Comparison of ENCODE assay signal across 9 cellular contexts in genomic region chr10:32938554-32939061, GRCh38. TPM values are rescaled to one million over a fixed set of nuclear protein-coding genes. Genes with fewer than 3 reads are reported as not detected.
DNase-seq lines count a peak whose midpoint lies in the region; ATAC-seq, FAIRE-seq and TF ChIP-seq lines count a peak whose summit lies in the region.
"Had no signal": no experiment of that assay in that cellular context is flagged by ENCODE, and none has a peak within 500 bp of the region (broad histone marks: within the 10 kb centered on the region; RNA-seq: fewer than 3 reads in every experiment).

No MANE protein-coding gene starts in this region.

- peaks cover 100% of the 10 kb centered on the region for H3K79me2 ChIP-seq in keratinocyte (ENCODE audit: control insufficient read depth, insufficient read depth, low read length)

- H3K27ac ChIP-seq in keratinocyte (ENCODE audit: control insufficient read depth, insufficient read depth, low read length), result peak overlapping the region; percentile 36
- H3K27ac ChIP-seq: C4-2B had no signal

- H3K4me1 Mint-ChIP-seq in stimulated activated effector memory CD8-positive, alpha-beta T cell treated with anti-CD3 and anti-CD28 coated beads, Interleukin-12 subunit alpha, Interleukin-12 subunit beta, amount 100 ng/mL, for 72 hours, result peaks cover 62% of the 10 kb centered on the region

- TF ChIP-seq CTCF in keratinocyte (optimal IDR thresholded peaks at IDR 0.05 in 1 of 3, IDR thresholded peaks at IDR 0.05 in 1 of 3, conservative IDR thresholded peaks at IDR 0.05 in 1 of 3; ENCODE audit: extremely low read depth in 1 of 3, insufficient read depth in 2 of 3, low read length in 3 of 3), result no peak

- H3K4me3 ChIP-seq in keratinocyte (ENCODE audit: control insufficient read depth in 2 of 3, extremely low read depth in 1 of 3, insufficient read depth in 2 of 3, low read depth in 1 of 3, low read length in 3 of 3), result peak overlapping the region in 1 of 3 experiments; percentile 20

- H3K9me3 Mint-ChIP-seq in stimulated activated effector memory CD8-positive, alpha-beta T cell treated with anti-CD3 and anti-CD28 coated beads, Interleukin-12 subunit alpha, Interleukin-12 subunit beta, amount 100 ng/mL, for 72 hours, result no peaks in the 10 kb centered on the region

- H3K36me3 Mint-ChIP-seq in stimulated activated effector memory CD8-positive, alpha-beta T cell treated with anti-CD3 and anti-CD28 coated beads, Interleukin-12 subunit alpha, Interleukin-12 subunit beta, amount 100 ng/mL, for 72 hours, result peaks cover 19% of the 10 kb centered on the region

- peak overlapping the region; percentile 43 for H3K9ac ChIP-seq in keratinocyte (ENCODE audit: control insufficient read depth, extremely low read depth, insufficient read depth, low read length)

- H3K4me3 Mint-ChIP-seq in stimulated activated effector memory CD8-positive, alpha-beta T cell treated with anti-CD3 and anti-CD28 coated beads, Interleukin-12 subunit alpha, Interleukin-12 subunit beta, amount 100 ng/mL, for 72 hours, result peak overlapping the region; percentile 51

- dilution Hi-C loops in keratinocyte (cut with MboI; ENCODE audit: extremely low pct_ligation_motif_present, low sequenced_read_pairs), result no loop called here

- FAIRE-seq in keratinocyte (lab: Jason Lieb, UNC), result no peak

- H3K27me3 ChIP-seq in keratinocyte (ENCODE audit: control insufficient read depth, extremely low read depth, insufficient read depth, low read length), result no peaks in the 10 kb centered on the region

- DNase-seq in NCI-H2196 (lab: John Stamatoyannopoulos, UW; ENCODE audit: unreplicated experiment) (peak; percentile 12), NCI-H2196 treated with DMSO at 0.1 percent for 48 hours (lab: John Stamatoyannopoulos, UW; ENCODE audit: unreplicated experiment) (no peak), anterior cingulate cortex (lab: John Stamatoyannopoulos, UW) (peak in 37 of 58 donors; percentile 5 to 70 (median 33)), keratinocyte (ENCODE audit: low read depth, low spot score) (no peak), AG08396 (ENCODE audit: low spot score) (no peak), HK-2 (ENCODE audit: unreplicated experiment) (no peak)
- no peak for DNase-seq in stimulated activated effector memory CD8-positive, alpha-beta T cell treated with anti-CD3 and anti-CD28 coated beads, Interleukin-12 subunit alpha, Interleukin-12 subunit beta, amount 100 ng/mL, for 72 hours (ENCODE audit: low spot score in 2 of 2)

- H3K4me2 ChIP-seq in keratinocyte (ENCODE audit: control insufficient read depth, extremely low read depth, insufficient read depth, low read depth, low read length), result peak overlapping the region; percentile 67

- peaks cover 15% of the 10 kb centered on the region for H3K9me1 ChIP-seq in keratinocyte (ENCODE audit: control insufficient read depth, extremely low read depth, insufficient read depth, low read length)

- no peak overlapping the region for H2AFZ ChIP-seq in keratinocyte (ENCODE audit: control insufficient read depth, low read length)

- H3K4me1 ChIP-seq in keratinocyte (ENCODE audit: control insufficient read depth, extremely low read depth, insufficient read depth, low read length), result peaks cover 60% of the 10 kb centered on the region

- no peaks in the 10 kb centered on the region for H3K9me3 ChIP-seq in keratinocyte (ENCODE audit: control insufficient read depth, low read depth, low read length)

- H3K27ac Mint-ChIP-seq in stimulated activated effector memory CD8-positive, alpha-beta T cell treated with anti-CD3 and anti-CD28 coated beads, Interleukin-12 subunit alpha, Interleukin-12 subunit beta, amount 100 ng/mL, for 72 hours, result peak overlapping the region; percentile 17

- ATAC-seq in stimulated activated effector memory CD8-positive, alpha-beta T cell treated with anti-CD3 and anti-CD28 coated beads, Interleukin-12 subunit alpha, Interleukin-12 subunit beta, amount 100 ng/mL, for 72 hours, result no peak
- no peak for ATAC-seq in HG02884 (IDR thresholded peaks at IDR 0.05; ENCODE audit: unreplicated experiment)

- peaks cover 8 to 42% of the 10 kb centered on the region in 2 experiments for H3K36me3 ChIP-seq in keratinocyte (ENCODE audit: control insufficient read depth in 2 of 2, extremely low read depth in 1 of 2, insufficient read depth in 2 of 2, low read length in 2 of 2)

- peaks cover 77% of the 10 kb centered on the region for H4K20me1 ChIP-seq in keratinocyte (ENCODE audit: control insufficient read depth, extremely low read depth, insufficient read depth, low read length)

RNA-seq across cellular contexts. Expression of gene ITGB1, which starts 19.4 kb away (rescaled TPM):
- 1,026 to 1,445 TPM (median 1,030 TPM) in 3 replicates for polyA plus RNA-seq in keratinocyte
- 511 TPM for polyA plus RNA-seq in keratinocyte (2011; ENCODE audit: low read depth)
- 420 and 664 TPM in 2 replicates for polyA plus RNA-seq in keratinocyte (2011; cell fraction: cytosol; rRNA removed)
- 1,436 and 2,106 TPM in 2 replicates for polyA plus RNA-seq in keratinocyte (2011; cell fraction: nucleus; rRNA removed)
- polyA plus RNA-seq in keratinocyte (2012; ENCODE audit: low replicate concordance), result 328 and 1,010 TPM in 2 replicates
- polyA minus RNA-seq in keratinocyte, result 361 to 979 TPM (median 522 TPM) in 3 replicates
- polyA minus RNA-seq in keratinocyte (2011; cell fraction: cytosol; rRNA and poly(A)+ RNA removed), result 475 TPM
- 1,567 and 2,524 TPM in 2 replicates for polyA minus RNA-seq in keratinocyte (2011; cell fraction: nucleus; rRNA and poly(A)+ RNA removed)

Comparison
In these comparisons a context has a peak if more than half of its experiments do, and no peak if none do; other contexts are left out.
1. DNase-seq: peak in NCI-H2196 (single experiment) and anterior cingulate cortex (37 of 58); none in NCI-H2196 treated with DMSO at 0.1 percent for 48 hours (single experiment), keratinocyte (single experiment), stimulated activated effector memory CD8-positive, alpha-beta T cell treated with anti-CD3 and anti-CD28 coated beads, Interleukin-12 subunit alpha, Interleukin-12 subunit beta, amount 100 ng/mL, for 72 hours (0 of 2), AG08396 (single experiment) and HK-2 (single experiment).